ENCODE assay signal across 19 cellular contexts in genomic region chr6:71745525-71745924, GRCh38.
DNase-seq lines count a peak whose midpoint lies in the region; ATAC-seq and TF ChIP-seq lines count a peak whose summit lies in the region.
"Had no signal": no experiment of that assay in that cellular context is flagged by ENCODE, and none has a peak within 500 bp of the region (broad histone marks: within the 10 kb centered on the region; RNA-seq: fewer than 3 reads in every experiment).

No MANE protein-coding gene starts in this region.

- no peaks in the 10 kb centered on the region for H3K79me2 ChIP-seq in GM23248 (ENCODE audit: insufficient read depth)

- H3K4me1 ChIP-seq in endodermal cell (ENCODE audit: control insufficient read depth, insufficient read depth, low read length) (peaks cover 7% of the 10 kb centered on the region), GM23248 (ENCODE audit: insufficient read depth) (no peaks in the 10 kb centered on the region)
- H3K4me1 ChIP-seq: BE2C, sigmoid colon, SJSA1 had no signal

- H3K4me3 Mint-ChIP-seq in endodermal cell, result no peak overlapping the region
- H3K4me3 Mint-ChIP-seq: activated T-cell treated with anti-CD3 and anti-CD28 coated beads, Interleukin-2, amount 50 U/mL, for 24 hours had no signal

- H3K27ac ChIP-seq in endodermal cell (ENCODE audit: low read depth, low read length), result no peak overlapping the region
- H3K27ac ChIP-seq in GM23248, result no peak overlapping the region
- H3K27ac ChIP-seq: neutrophil, sigmoid colon, SJSA1 had no signal

- H3K9ac ChIP-seq in endodermal cell (ENCODE audit: extremely low read depth, low read length, poor library complexity, severe bottlenecking) (no peak overlapping the region), GM23248 (no peak overlapping the region)

- H3K4me1 Mint-ChIP-seq in endodermal cell, result peaks cover 15% of the 10 kb centered on the region

- in situ Hi-C loops in GM23248 (cut with MboI), result no loop called here

- TF ChIP-seq CTCF in endodermal cell (conservative IDR thresholded peaks at IDR 0.05), result no peak

- H2AFZ ChIP-seq in GM23248, result no peak overlapping the region

- H4K20me1 ChIP-seq in GM23248 (ENCODE audit: insufficient read depth), result no peaks in the 10 kb centered on the region

- no peaks in the 10 kb centered on the region for H3K27me3 Mint-ChIP-seq in endodermal cell (ENCODE audit: insufficient read depth)
- H3K27me3 Mint-ChIP-seq: activated T-cell treated with anti-CD3 and anti-CD28 coated beads, Interleukin-2, amount 50 U/mL, for 24 hours had no signal

- H3K27me3 ChIP-seq in endodermal cell (ENCODE audit: control insufficient read depth, insufficient read depth, low read length, poor library complexity, severe bottlenecking), result no peaks in the 10 kb centered on the region
- H3K27me3 ChIP-seq in GM23248 (replicated peaks; ENCODE audit: insufficient read depth), result no peaks in the 10 kb centered on the region
- H3K27me3 ChIP-seq: BE2C, neutrophil, sigmoid colon, SJSA1 had no signal

- H3K27ac Mint-ChIP-seq in endodermal cell, result no peak overlapping the region
- H3K27ac Mint-ChIP-seq: activated naive CD4-positive, alpha-beta T cell treated with anti-CD3 and anti-CD28 coated beads, Interleukin-2, amount 50 U/mL, for 72 hours; activated T-cell treated with anti-CD3 and anti-CD28 coated beads, Interleukin-2, amount 50 U/mL, for 24 hours had no signal

- WGBS in endodermal cell (ENCODE audit: insufficient coverage in 1 of 2, insufficient read length in 1 of 2), 2 experiments, result 65% methylated on average over 5 of the region's 5 CpGs; no CpG with 5 or more reads in 1 of the 2 experiments
- 29% methylated on average over 5 of the region's 5 CpGs for WGBS in GM23248 (ENCODE audit: low coverage in 1 of 2, low lambda C conversion rate in 2 of 2, missing lambda C conversion rate in 2 of 2), 2 experiments

- ATAC-seq in GM18517 (IDR thresholded peaks at IDR 0.05; ENCODE audit: unreplicated experiment), result peak; percentile 71
- peak; percentile 65 for ATAC-seq in GM21786 (IDR thresholded peaks at IDR 0.05; ENCODE audit: unreplicated experiment)
- peak; percentile 54 for ATAC-seq in HG03521 (IDR thresholded peaks at IDR 0.05; ENCODE audit: unreplicated experiment)
- no peak for ATAC-seq in left lobe of liver
- no peak for ATAC-seq in GM21423 (IDR thresholded peaks at IDR 0.05; ENCODE audit: unreplicated experiment)
- ATAC-seq: activated naive CD4-positive, alpha-beta T cell treated with anti-CD3 and anti-CD28 coated beads, Interleukin-2, amount 50 U/mL, for 72 hours had no signal

- H3K36me3 Mint-ChIP-seq in endodermal cell (ENCODE audit: low read depth), result no peaks in the 10 kb centered on the region
- H3K36me3 Mint-ChIP-seq: activated naive CD4-positive, alpha-beta T cell treated with anti-CD3 and anti-CD28 coated beads, Interleukin-2, amount 50 U/mL, for 72 hours had no signal

- H3K36me3 ChIP-seq in endodermal cell (ENCODE audit: control insufficient read depth, insufficient read depth, low read length), result no peaks in the 10 kb centered on the region
- H3K36me3 ChIP-seq in GM23248 (ENCODE audit: low read depth), result no peaks in the 10 kb centered on the region
- H3K36me3 ChIP-seq: BE2C, neutrophil, sigmoid colon, SJSA1 had no signal

- H3K4me3 ChIP-seq in endodermal cell (ENCODE audit: low read length) (no peak overlapping the region), GM23248 (no peak overlapping the region)
- H3K4me3 ChIP-seq: sigmoid colon, SJSA1 had no signal

- H3K9me3 ChIP-seq in endodermal cell (ENCODE audit: control insufficient read depth, low read length) (no peaks in the 10 kb centered on the region), GM23248 (ENCODE audit: low read depth) (peaks cover 3% of the 10 kb centered on the region)
- H3K9me3 ChIP-seq: BE2C, neutrophil, sigmoid colon, SJSA1 had no signal

- peak; percentile 59 for DNase-seq in endodermal cell
- DNase-seq in GM19238 (ENCODE audit: insufficient read length, low spot score), result no peak
- no peak for DNase-seq in left lobe of liver (ENCODE audit: low spot score)
- no peak for DNase-seq in GM23248
- DNase-seq: activated CD4-positive, alpha-beta T cell treated with anti-CD3 and anti-CD28 coated beads, Interleukin-2, amount 50 U/mL, for 4 hours; activated T-cell treated with anti-CD3 and anti-CD28 coated beads, Interleukin-2, amount 50 U/mL, for 24 hours; BE2C; kidney; midbrain; NCI-H2227 treated with DMSO at 0.1 percent for 48 hours; sigmoid colon; T1000 had no signal

- no peak overlapping the region for H3K4me2 ChIP-seq in GM23248 (ENCODE audit: unreplicated experiment)

- H3F3A ChIP-seq in GM23248 (ENCODE audit: insufficient read depth), result no peaks in the 10 kb centered on the region

- no peaks in the 10 kb centered on the region for H3K9me2 ChIP-seq in GM23248 (ENCODE audit: insufficient read depth)

- H3K9me3 Mint-ChIP-seq in endodermal cell, result no peaks in the 10 kb centered on the region
- H3K9me3 Mint-ChIP-seq: activated naive CD4-positive, alpha-beta T cell treated with anti-CD3 and anti-CD28 coated beads, Interleukin-2, amount 50 U/mL, for 72 hours; activated T-cell treated with anti-CD3 and anti-CD28 coated beads, Interleukin-2, amount 50 U/mL, for 24 hours had no signal

Comparison
In these comparisons a context has a peak if more than half of its experiments do, and no peak if none do; other contexts are left out.
1. ATAC-seq: peak in GM18517 (single experiment), GM21786 (single experiment) and HG03521 (single experiment); none in left lobe of liver (single experiment) and GM21423 (single experiment).